8 cellular contexts compared by ENCODE assay signal in the genomic region with DNA sequence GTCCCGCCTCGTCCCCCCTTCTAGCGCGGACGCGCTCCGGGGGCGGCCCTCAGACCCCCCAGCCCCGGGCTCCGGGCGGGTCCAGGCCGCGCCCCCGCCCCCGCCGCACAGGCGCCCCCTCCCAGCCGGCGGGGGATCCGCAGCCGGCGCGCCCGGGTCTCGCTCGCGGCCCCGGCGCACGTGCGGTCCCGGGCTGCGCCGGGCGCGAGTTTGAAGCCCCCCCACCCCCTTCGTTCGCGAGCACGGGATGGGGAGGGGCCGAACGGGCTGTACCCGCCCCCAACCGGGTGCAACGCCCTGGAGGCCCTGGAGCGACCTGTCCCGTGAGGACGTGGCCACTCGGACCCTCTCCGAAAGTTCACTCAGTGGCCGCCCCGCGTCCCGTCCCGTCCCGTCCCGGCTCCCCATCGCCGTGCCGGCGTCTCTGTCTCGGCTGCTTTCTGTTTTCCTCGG. TPM values are rescaled to one million over a fixed set of nuclear protein-coding genes. Genes with fewer than 3 reads are reported as not detected.
DNase-seq lines count a peak whose midpoint lies in the region; ATAC-seq and TF ChIP-seq lines count a peak whose summit lies in the region.

No MANE protein-coding gene starts in this region.

- H3K36me3 Mint-ChIP-seq in natural killer cell treated with Interleukin-12 subunit alpha and Interleukin-12 subunit beta and Interleukin-15 and Interleukin-18, amount 100 ng/mL, for 72 hours: peaks cover 7% of the 10 kb centered on the region

- peak overlapping the region; percentile 92 for H3K4me3 Mint-ChIP-seq in natural killer cell treated with Interleukin-12 subunit alpha and Interleukin-12 subunit beta and Interleukin-15 and Interleukin-18, amount 100 ng/mL, for 72 hours

- peak; percentile 61 for DNase-seq in activated CD8-positive, alpha-beta memory T cell treated with anti-CD3 and anti-CD28 coated beads for 24 hours
- no peak for DNase-seq in activated CD8-positive, alpha-beta memory T cell treated with anti-CD3 and anti-CD28 coated beads, Interleukin-2, amount 50 U/mL, for 4 hours
- DNase-seq in SK-MEL-5 (ENCODE audit: low read depth, low spot score) (peak; percentile 7), epithelial cell of proximal tubule (ENCODE audit: low read depth) (no peak), A172 (ENCODE audit: low spot score) (no peak)
- DNase-seq in natural killer cell treated with Interleukin-12 subunit alpha and Interleukin-12 subunit beta and Interleukin-15 and Interleukin-18, amount 100 ng/mL, for 72 hours (ENCODE audit: low spot score): peak; percentile 49
- no peak for DNase-seq in activated CD4-positive, CD25-positive, alpha-beta regulatory T cell (lab: John Stamatoyannopoulos, UW)

- no peak for ATAC-seq in natural killer cell treated with Interleukin-12 subunit alpha and Interleukin-12 subunit beta and Interleukin-15 and Interleukin-18, amount 100 ng/mL, for 72 hours
- ATAC-seq in GM19035 (IDR thresholded peaks at IDR 0.05; ENCODE audit: unreplicated experiment): no peak

- no peaks in the 10 kb centered on the region for H3K9me3 Mint-ChIP-seq in natural killer cell treated with Interleukin-12 subunit alpha and Interleukin-12 subunit beta and Interleukin-15 and Interleukin-18, amount 100 ng/mL, for 72 hours

- in situ Hi-C loops in SK-MEL-5 (cut with HindIII; ENCODE audit: low pct_unique_long_range_greater_than_20kb, low sequenced_read_pairs): no loop called here

- H3K27me3 Mint-ChIP-seq in natural killer cell treated with Interleukin-12 subunit alpha and Interleukin-12 subunit beta and Interleukin-15 and Interleukin-18, amount 100 ng/mL, for 72 hours: peaks cover 31 to 43% of the 10 kb centered on the region in 2 donors

- H3K27ac Mint-ChIP-seq in natural killer cell treated with Interleukin-12 subunit alpha and Interleukin-12 subunit beta and Interleukin-15 and Interleukin-18, amount 100 ng/mL, for 72 hours: peak overlapping the region in 1 of 2 donors; percentile 46

- peaks cover 17 to 21% of the 10 kb centered on the region in 2 donors for H3K4me1 Mint-ChIP-seq in natural killer cell treated with Interleukin-12 subunit alpha and Interleukin-12 subunit beta and Interleukin-15 and Interleukin-18, amount 100 ng/mL, for 72 hours (ENCODE audit: low read depth in 2 of 2)

- H3K4me3 ChIP-seq in epithelial cell of proximal tubule (ENCODE audit: low read depth, low read length): peak overlapping the region; percentile 67

- no peak for TF ChIP-seq CTCF in epithelial cell of proximal tubule (conservative IDR thresholded peaks at IDR 0.05; ENCODE audit: low read depth, low read length)

RNA-seq across cellular contexts. Expression of a gene that starts 0.8 kb away (rescaled TPM):
- 6.3 and 8.7 TPM in 2 replicates for total RNA-seq in SK-MEL-5 (2014; rRNA removed; shearing (Covaris generic))
- 30.8 and 40.2 TPM in 2 replicates for polyA plus RNA-seq in SK-MEL-5 (2015; cell fraction: cytosol; rRNA removed)
- 19.2 and 22.1 TPM in 2 replicates for polyA plus RNA-seq in SK-MEL-5 (2015; cell fraction: nucleus; rRNA removed)
- total RNA-seq in epithelial cell of proximal tubule: 138 and 155 TPM in 2 replicates
- total RNA-seq in natural killer cell treated with Interleukin-12 subunit alpha and Interleukin-12 subunit beta and Interleukin-15 and Interleukin-18, amount 100 ng/mL, for 72 hours: 1 to 10 TPM in 1 of 2 donors, under 1 TPM in 1; 0.33 to 1.3 TPM
- 25.2 and 27.4 TPM in 2 replicates for total RNA-seq in A172 (2014; rRNA removed; shearing (Covaris generic))

Comparison
In these comparisons a context has a peak if more than half of its experiments do, and no peak if none do; other contexts are left out.
1. DNase-seq: peak in activated CD8-positive, alpha-beta memory T cell treated with anti-CD3 and anti-CD28 coated beads for 24 hours (single experiment), SK-MEL-5 (single experiment) and natural killer cell treated with Interleukin-12 subunit alpha and Interleukin-12 subunit beta and Interleukin-15 and Interleukin-18, amount 100 ng/mL, for 72 hours (single experiment); none in activated CD8-positive, alpha-beta memory T cell treated with anti-CD3 and anti-CD28 coated beads, Interleukin-2, amount 50 U/mL, for 4 hours (single experiment), epithelial cell of proximal tubule (single experiment), activated CD4-positive, CD25-positive, alpha-beta regulatory T cell (0 of 4) and A172 (single experiment).